ENCODE assay signal across 25 cellular contexts in the genomic region with DNA sequence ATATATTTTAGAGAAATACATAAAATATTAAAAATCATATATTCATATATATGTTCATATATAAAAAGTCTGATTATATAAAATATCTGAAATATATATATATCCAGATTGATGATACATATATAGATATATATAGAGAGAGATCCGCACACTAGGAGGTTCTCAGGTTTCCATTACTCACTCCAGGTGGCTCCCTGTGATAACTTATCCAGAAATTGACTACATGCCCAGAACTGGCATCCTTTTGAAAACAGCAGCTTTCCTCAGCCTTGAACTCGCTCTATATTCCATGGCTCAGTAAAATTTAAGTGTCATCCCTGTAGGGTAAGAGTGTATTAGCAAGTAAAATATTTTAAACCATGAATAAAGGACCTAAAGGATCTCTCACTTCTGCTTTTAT.
DNase-seq lines count a peak whose midpoint lies in the region; ATAC-seq, FAIRE-seq and TF ChIP-seq lines count a peak whose summit lies in the region.
"Had no signal": no experiment of that assay in that cellular context is flagged by ENCODE, and none has a peak within 500 bp of the region (broad histone marks: within the 10 kb centered on the region; RNA-seq: fewer than 3 reads in every experiment).

No MANE protein-coding gene starts in this region.

- H3K4me3 ChIP-seq in astrocyte (ENCODE audit: insufficient read depth, low read depth, low read length), result no peak overlapping the region
- H3K4me3 ChIP-seq: BLaER1, right atrium auricular region, SJCRH30 had no signal

- no peak overlapping the region for H3K9ac ChIP-seq in astrocyte (ENCODE audit: low read length)
- H3K9ac ChIP-seq: BLaER1 had no signal

- no peaks in the 10 kb centered on the region for H3K36me3 Mint-ChIP-seq in astrocyte (ENCODE audit: low read depth, unreplicated experiment)
- H3K36me3 Mint-ChIP-seq: activated naive CD8-positive, alpha-beta T cell; stimulated activated memory B cell treated with anti-CD40 and anti-IgM and Interleukin-4, amounts not matched to agents 10 μg/mL and 1 μg/mL and 100 μg/mL, for 72 hours had no signal

- no peaks in the 10 kb centered on the region for H3K36me3 ChIP-seq in astrocyte (ENCODE audit: insufficient read depth, low read length)
- H3K36me3 ChIP-seq: BLaER1, brain microvascular endothelial cell, right atrium auricular region, SJCRH30 had no signal

- no peaks in the 10 kb centered on the region for H3K9me3 Mint-ChIP-seq in astrocyte (ENCODE audit: unreplicated experiment)
- H3K9me3 Mint-ChIP-seq: activated B cell treated with CpG ODN at 0.5 μM for 24 hours had no signal

- in situ Hi-C loops in ACHN (cut with HindIII; ENCODE audit: low pct_ligation_motif_present, low pct_unique_long_range_greater_than_20kb, low sequenced_read_pairs), result no loop called here

- no peaks in the 10 kb centered on the region for H3K4me1 Mint-ChIP-seq in astrocyte (ENCODE audit: low read depth, unreplicated experiment)
- H3K4me1 Mint-ChIP-seq: activated B cell treated with CpG ODN at 0.5 μM for 24 hours; stimulated activated memory B cell treated with anti-CD40 and anti-IgM and Interleukin-4, amounts not matched to agents 10 μg/mL and 1 μg/mL and 100 μg/mL, for 72 hours had no signal

- H3K4me3 Mint-ChIP-seq in astrocyte (ENCODE audit: unreplicated experiment), result no peak overlapping the region
- H3K4me3 Mint-ChIP-seq: activated B cell treated with CpG ODN at 0.5 μM for 24 hours; activated CD8-positive, alpha-beta T cell treated with anti-CD3 and anti-CD28 coated beads, Interleukin-2, amount 10 ng/mL, durations not matched to agents 7 days and 5 days; activated naive CD8-positive, alpha-beta T cell; activated T-cell treated with anti-CD3 and anti-CD28 coated beads, Interleukin-2, amount 50 U/mL, for 72 hours; dendritic cell treated with granulocyte-macrophage colony-stimulating factor and Interleukin-4, amounts not matched to agents 40 ng/mL and 50 ng/mL, for 4 days; stimulated activated memory B cell treated with anti-CD40 and anti-IgM and Interleukin-4, amounts not matched to agents 10 μg/mL and 1 μg/mL and 100 μg/mL, for 72 hours had no signal

- H3K79me2 ChIP-seq in astrocyte (ENCODE audit: insufficient read depth, low read length), result no peaks in the 10 kb centered on the region

- H3K27ac Mint-ChIP-seq in astrocyte (ENCODE audit: unreplicated experiment), result no peak overlapping the region
- H3K27ac Mint-ChIP-seq: activated B cell treated with CpG ODN at 0.5 μM for 24 hours; activated CD8-positive, alpha-beta T cell treated with anti-CD3 and anti-CD28 coated beads, Interleukin-2, amount 10 ng/mL, durations not matched to agents 7 days and 5 days; activated naive CD8-positive, alpha-beta T cell; activated T-cell treated with anti-CD3 and anti-CD28 coated beads, Interleukin-2, amount 50 U/mL, for 72 hours; dendritic cell treated with granulocyte-macrophage colony-stimulating factor and Interleukin-4, amounts not matched to agents 40 ng/mL and 50 ng/mL, for 4 days; stimulated activated memory B cell treated with anti-CD40 and anti-IgM and Interleukin-4, amounts not matched to agents 10 μg/mL and 1 μg/mL and 100 μg/mL, for 72 hours had no signal

- H3K9me3 ChIP-seq in astrocyte (ENCODE audit: insufficient read depth, low read depth, low read length), result no peaks in the 10 kb centered on the region
- H3K9me3 ChIP-seq: BLaER1, right atrium auricular region, SJCRH30 had no signal

- no peaks in the 10 kb centered on the region for H4K20me1 ChIP-seq in astrocyte (ENCODE audit: insufficient read depth, low read length)
- H4K20me1 ChIP-seq: BLaER1 had no signal

- DNase-seq in NCI-H1092 treated with DMSO at 0.1 percent for 48 hours (lab: John Stamatoyannopoulos, UW) (peak; percentile 1), NCI-H1092 (lab: John Stamatoyannopoulos, UW) (no peak), NCI-H2171 (lab: John Stamatoyannopoulos, UW) (peak; percentile 9), astrocyte (ENCODE audit: low read depth) (peak; percentile 4), kidney glomerular epithelial cell (lab: John Stamatoyannopoulos, UW) (peak; percentile 13), ACHN (no peak), nucleus accumbens (lab: John Stamatoyannopoulos, UW) (no peak)
- DNase-seq: activated B cell treated with CpG ODN at 0.5 μM for 24 hours; activated CD8-positive, alpha-beta T cell treated with anti-CD3 and anti-CD28 coated beads, Interleukin-2, amount 10 ng/mL, durations not matched to agents 7 days and 5 days; activated T-cell treated with anti-CD3 and anti-CD28 coated beads, Interleukin-2, amount 50 U/mL, for 72 hours; brain microvascular endothelial cell; DMS153; glutamatergic neuron; MV-4-11; NCI-H2227 treated with DMSO at 0.1 percent for 48 hours; occipital lobe; T-helper 2 cell had no signal

- no peaks in the 10 kb centered on the region for H3K4me1 ChIP-seq in astrocyte (ENCODE audit: insufficient read depth, low read length)
- H3K4me1 ChIP-seq: BLaER1, right atrium auricular region, SJCRH30 had no signal

- no peaks in the 10 kb centered on the region for H3K27me3 ChIP-seq in astrocyte (ENCODE audit: insufficient read depth, low read length)
- H3K27me3 ChIP-seq: BLaER1, brain microvascular endothelial cell, right atrium auricular region, SJCRH30 had no signal

- H2AFZ ChIP-seq in astrocyte (ENCODE audit: low read depth, low read length), result no peak overlapping the region

- no peak overlapping the region for H3K4me2 ChIP-seq in astrocyte (ENCODE audit: low read length)
- H3K4me2 ChIP-seq: BLaER1 had no signal

- TF ChIP-seq CTCF in astrocyte (IDR thresholded peaks at IDR 0.05; ENCODE audit: insufficient read depth, low read depth, low read length), result no peak

- no peaks in the 10 kb centered on the region for H3K27me3 Mint-ChIP-seq in astrocyte (ENCODE audit: low read depth, unreplicated experiment)
- H3K27me3 Mint-ChIP-seq: activated B cell treated with CpG ODN at 0.5 μM for 24 hours; activated naive CD8-positive, alpha-beta T cell; dendritic cell treated with granulocyte-macrophage colony-stimulating factor and Interleukin-4, amounts not matched to agents 40 ng/mL and 50 ng/mL, for 4 days; stimulated activated memory B cell treated with anti-CD40 and anti-IgM and Interleukin-4, amounts not matched to agents 10 μg/mL and 1 μg/mL and 100 μg/mL, for 72 hours had no signal

- FAIRE-seq in astrocyte (lab: Jason Lieb, UNC), result no peak

- no peak overlapping the region for H3K27ac ChIP-seq in astrocyte (ENCODE audit: low read depth, low read length)
- H3K27ac ChIP-seq: 22Rv1, BLaER1, brain microvascular endothelial cell, right atrium auricular region, SJCRH30 had no signal

- ATAC-seq in GM19397 (IDR thresholded peaks at IDR 0.05; ENCODE audit: unreplicated experiment), result no peak
- ATAC-seq: activated CD8-positive, alpha-beta T cell treated with anti-CD3 and anti-CD28 coated beads, Interleukin-2, amount 10 ng/mL, durations not matched to agents 7 days and 5 days; activated T-cell treated with anti-CD3 and anti-CD28 coated beads, Interleukin-2, amount 50 U/mL, for 72 hours; stimulated activated memory B cell treated with anti-CD40 and anti-IgM and Interleukin-4, amounts not matched to agents 10 μg/mL and 1 μg/mL and 100 μg/mL, for 72 hours had no signal

Comparison
In these comparisons a context has a peak if more than half of its experiments do, and no peak if none do; other contexts are left out.
1. DNase-seq: peak in NCI-H1092 treated with DMSO at 0.1 percent for 48 hours (single experiment), NCI-H2171 (single experiment), astrocyte (single experiment) and kidney glomerular epithelial cell (single experiment); none in NCI-H1092 (single experiment), ACHN (single experiment) and nucleus accumbens (0 of 56).